Comparison of ENCODE assay signal across 9 cellular contexts in genomic region chr15:52337198-52337853, GRCh38. TPM values are rescaled to one million over a fixed set of nuclear protein-coding genes. Genes with fewer than 3 reads are reported as not detected.
DNase-seq lines count a peak whose midpoint lies in the region; ATAC-seq, FAIRE-seq and TF ChIP-seq lines count a peak whose summit lies in the region.
"Had no signal": no experiment of that assay in that cellular context is flagged by ENCODE, and none has a peak within 500 bp of the region (broad histone marks: within the 10 kb centered on the region; RNA-seq: fewer than 3 reads in every experiment).

No MANE protein-coding gene starts in this region.

- H3K9me3 Mint-ChIP-seq in endothelial cell (ENCODE audit: unreplicated experiment) (no peaks in the 10 kb centered on the region), nephron progenitor cell (no peaks in the 10 kb centered on the region)

- H3K4me2 ChIP-seq in OCI-LY1 (ENCODE audit: low read length), result no peak overlapping the region

- no peak for FAIRE-seq in frontal cortex (lab: Jason Lieb, UNC)

- 0 out of 2 replicates have a peak overlapping the region, but pooled peaks have one; percentile 30 for H2AFZ ChIP-seq in OCI-LY1 (ENCODE audit: low read length)

- TF ChIP-seq CTCF in OCI-LY1 (IDR thresholded peaks at IDR 0.05; ENCODE audit: low read length), result no peak
- no peak for TF ChIP-seq CTCF in endothelial cell (IDR thresholded peaks at IDR 0.05; ENCODE audit: unreplicated experiment)
- TF ChIP-seq CTCF in nephron progenitor cell (IDR thresholded peaks at IDR 0.05), result no peak

- H4K20me1 ChIP-seq in OCI-LY1 (ENCODE audit: insufficient read depth, low read length), result no peaks in the 10 kb centered on the region

- no peak for ATAC-seq in GM19023 (IDR thresholded peaks at IDR 0.05; ENCODE audit: unreplicated experiment)
- ATAC-seq in GM21717 (IDR thresholded peaks at IDR 0.05; ENCODE audit: unreplicated experiment), result no peak

- peaks cover 11% of the 10 kb centered on the region for H3K4me1 Mint-ChIP-seq in endothelial cell (ENCODE audit: unreplicated experiment)
- peaks cover 14% of the 10 kb centered on the region for H3K4me1 Mint-ChIP-seq in nephron progenitor cell

- H3K27me3 ChIP-seq in OCI-LY1 (ENCODE audit: insufficient read depth, low read length), result no peaks in the 10 kb centered on the region

- no peak overlapping the region for H3K4me3 ChIP-seq in OCI-LY1 (ENCODE audit: low read depth, low read length, poor library complexity, severe bottlenecking)
- H3K4me3 ChIP-seq: skin epidermis had no signal

- H3K79me2 ChIP-seq in OCI-LY1 (ENCODE audit: insufficient read depth, low read length), result no peaks in the 10 kb centered on the region

- H3K4me1 ChIP-seq in OCI-LY1 (ENCODE audit: insufficient read depth, low read length, severe bottlenecking), result peaks cover 16% of the 10 kb centered on the region

- H3K36me3 ChIP-seq in OCI-LY1 (ENCODE audit: insufficient read depth, low read length), result peaks cover 14% of the 10 kb centered on the region; the same call in 1 of the 2 replicates

- H3K4me3 Mint-ChIP-seq in endothelial cell (ENCODE audit: unreplicated experiment) (no peak overlapping the region), nephron progenitor cell (no peak overlapping the region)

- H3K9me2 ChIP-seq in OCI-LY1 (ENCODE audit: low read depth, low read length), result no peaks in the 10 kb centered on the region

- H3K27ac Mint-ChIP-seq in endothelial cell (ENCODE audit: unreplicated experiment) (peak overlapping the region; percentile 53), nephron progenitor cell (peak overlapping the region; percentile 72)

- H3K9ac ChIP-seq in OCI-LY1 (ENCODE audit: low read length), result no peak overlapping the region

- H3F3A ChIP-seq in OCI-LY1 (ENCODE audit: insufficient read depth, low read length), result no peaks in the 10 kb centered on the region

- no peaks in the 10 kb centered on the region for H3K9me3 ChIP-seq in OCI-LY1 (ENCODE audit: low read length)

- peak overlapping the region; percentile 19 for H3K27ac ChIP-seq in OCI-LY1 (ENCODE audit: low read depth, low read length, poor library complexity, severe bottlenecking)
- H3K27ac ChIP-seq: skin epidermis had no signal

- H3K27me3 Mint-ChIP-seq in endothelial cell (ENCODE audit: unreplicated experiment) (no peaks in the 10 kb centered on the region), nephron progenitor cell (ENCODE audit: low read depth, poor library complexity) (peaks cover 6% of the 10 kb centered on the region)

- DNase-seq in Daoy (ENCODE audit: low read depth) (peak; percentile 86), endothelial cell (ENCODE audit: low spot score) (no peak), nephron progenitor cell (no peak), frontal cortex (ENCODE audit: low spot score in 2 of 2) (no peak), SKM-1 treated with dmso at 0.1 percent for 144 hours (lab: John Stamatoyannopoulos, UW; ENCODE audit: unreplicated experiment) (no peak)

- H3K36me3 Mint-ChIP-seq in endothelial cell (ENCODE audit: low read depth, unreplicated experiment), result no peaks in the 10 kb centered on the region
- no peaks in the 10 kb centered on the region for H3K36me3 Mint-ChIP-seq in nephron progenitor cell (ENCODE audit: low read depth)

RNA-seq across cellular contexts. Expression of gene MYO5C, which starts 41.7 kb away (rescaled TPM):
- 8.0 and 16.5 TPM in 2 replicates for total RNA-seq in Daoy (2014; rRNA removed; shearing (Covaris generic))
- total RNA-seq in endothelial cell (ENCODE audit: unreplicated experiment) (22.9 TPM), frontal cortex (1.6 TPM)
